ENCODE assay signal across 14 cellular contexts in genomic region chr2:84999467-85000064, GRCh38. TPM values are rescaled to one million over a fixed set of nuclear protein-coding genes. Genes with fewer than 3 reads are reported as not detected.
DNase-seq lines count a peak whose midpoint lies in the region; ATAC-seq and TF ChIP-seq lines count a peak whose summit lies in the region.
"Had no signal": no experiment of that assay in that cellular context is flagged by ENCODE, and none has a peak within 500 bp of the region (broad histone marks: within the 10 kb centered on the region; RNA-seq: fewer than 3 reads in every experiment).

No MANE protein-coding gene starts in this region.

- no peaks in the 10 kb centered on the region for H3K9me3 ChIP-seq in mucosa of descending colon
- H3K9me3 ChIP-seq: neutrophil had no signal

- no peaks in the 10 kb centered on the region for H3K36me3 ChIP-seq in mucosa of descending colon (ENCODE audit: low read depth)
- H3K36me3 ChIP-seq: brain microvascular endothelial cell, neutrophil had no signal

- peaks cover 82% of the 10 kb centered on the region for H3K4me1 Mint-ChIP-seq in activated naive CD4-positive, alpha-beta T cell treated with anti-CD3 and anti-CD28 coated beads, Interleukin-2, amount 50 U/mL, for 24 hours
- H3K4me1 Mint-ChIP-seq in T-cell, result peaks cover 62 to 73% (median 64%) of the 10 kb centered on the region in 3 donors
- H3K4me1 Mint-ChIP-seq in stimulated activated naive B cell treated with anti-CD40 and anti-IgM and Interleukin-4, amounts not matched to agents 10 μg/mL and 1 μg/mL and 100 μg/mL, for 72 hours, result peaks cover 17 to 45% of the 10 kb centered on the region in 2 donors

- DNase-seq in activated naive CD4-positive, alpha-beta T cell (lab: John Stamatoyannopoulos, UW), result no peak
- DNase-seq in T-cell (no peak), NCI-H774 (lab: John Stamatoyannopoulos, UW) (no peak), retina (no peak), mucosa of descending colon (no peak)
- no peak for DNase-seq in stimulated activated naive B cell treated with anti-CD40 and anti-IgM and Interleukin-4, amounts not matched to agents 10 μg/mL and 1 μg/mL and 100 μg/mL, for 72 hours
- DNase-seq: brain microvascular endothelial cell, glutamatergic neuron, H7, KBM-7, PC-3 had no signal

- no peaks in the 10 kb centered on the region for H3K9me3 Mint-ChIP-seq in activated naive CD4-positive, alpha-beta T cell treated with anti-CD3 and anti-CD28 coated beads, Interleukin-2, amount 50 U/mL, for 24 hours
- no peaks in the 10 kb centered on the region for H3K9me3 Mint-ChIP-seq in T-cell
- H3K9me3 Mint-ChIP-seq in stimulated activated naive B cell treated with anti-CD40 and anti-IgM and Interleukin-4, amounts not matched to agents 10 μg/mL and 1 μg/mL and 100 μg/mL, for 72 hours, result no peaks in the 10 kb centered on the region

- peak overlapping the region; percentile 85 for H3K4me3 Mint-ChIP-seq in activated naive CD4-positive, alpha-beta T cell treated with anti-CD3 and anti-CD28 coated beads, Interleukin-2, amount 50 U/mL, for 24 hours
- no peak overlapping the region for H3K4me3 Mint-ChIP-seq in T-cell
- peak overlapping the region in 1 of 2 donors; percentile 15 for H3K4me3 Mint-ChIP-seq in stimulated activated naive B cell treated with anti-CD40 and anti-IgM and Interleukin-4, amounts not matched to agents 10 μg/mL and 1 μg/mL and 100 μg/mL, for 72 hours

- intact Hi-C loops in mucosa of descending colon (cut with DNase I, micrococcal nuclease), result no loop called here

- H3K27ac Mint-ChIP-seq in activated naive CD4-positive, alpha-beta T cell treated with anti-CD3 and anti-CD28 coated beads, Interleukin-2, amount 50 U/mL, for 24 hours, result peak overlapping the region; percentile 100
- H3K27ac Mint-ChIP-seq in T-cell, result peak overlapping the region; percentile 33 to 68
- H3K27ac Mint-ChIP-seq in stimulated activated naive B cell treated with anti-CD40 and anti-IgM and Interleukin-4, amounts not matched to agents 10 μg/mL and 1 μg/mL and 100 μg/mL, for 72 hours, result peak overlapping the region; percentile 51

- ATAC-seq in GM21717 (IDR thresholded peaks at IDR 0.05; ENCODE audit: unreplicated experiment), result peak; percentile 45
- no peak for ATAC-seq in T-cell (replicated peaks in 1 of 4)
- peak; percentile 48 to 64 for ATAC-seq in stimulated activated naive B cell treated with anti-CD40 and anti-IgM and Interleukin-4, amounts not matched to agents 10 μg/mL and 1 μg/mL and 100 μg/mL, for 72 hours (replicated peaks)
- ATAC-seq in mucosa of descending colon, result no peak
- ATAC-seq: PC-3 had no signal

- H3K4me1 ChIP-seq in mucosa of descending colon (ENCODE audit: low read depth), result peaks cover 18% of the 10 kb centered on the region

- peaks cover 23% of the 10 kb centered on the region for H3K36me3 Mint-ChIP-seq in activated naive CD4-positive, alpha-beta T cell treated with anti-CD3 and anti-CD28 coated beads, Interleukin-2, amount 50 U/mL, for 24 hours
- H3K36me3 Mint-ChIP-seq in T-cell, result peaks cover 3% of the 10 kb centered on the region
- H3K36me3 Mint-ChIP-seq in stimulated activated naive B cell treated with anti-CD40 and anti-IgM and Interleukin-4, amounts not matched to agents 10 μg/mL and 1 μg/mL and 100 μg/mL, for 72 hours, result peaks cover 3 to 10% of the 10 kb centered on the region in 2 donors

- no peaks in the 10 kb centered on the region for H3K27me3 Mint-ChIP-seq in activated naive CD4-positive, alpha-beta T cell treated with anti-CD3 and anti-CD28 coated beads, Interleukin-2, amount 50 U/mL, for 24 hours
- H3K27me3 Mint-ChIP-seq in T-cell, result no peaks in the 10 kb centered on the region
- no peaks in the 10 kb centered on the region for H3K27me3 Mint-ChIP-seq in stimulated activated naive B cell treated with anti-CD40 and anti-IgM and Interleukin-4, amounts not matched to agents 10 μg/mL and 1 μg/mL and 100 μg/mL, for 72 hours

- CTCF ChIA-PET in T-cell (lab: Charles Lee), result no interaction called here

- POLR2A ChIA-PET in T-cell (lab: Charles Lee), result no interaction called here

- H3K4me3 ChIP-seq in mucosa of descending colon, result no peak overlapping the region

- no peak for TF ChIP-seq CTCF in mucosa of descending colon (IDR thresholded peaks at IDR 0.05)

RNA-seq across cellular contexts. Expression of gene KCMF1, which starts 28.6 kb away (rescaled TPM):
- total RNA-seq in T-cell, result 10 to 100 TPM; 56.7 to 62.5 (median 60.3) TPM
- total RNA-seq in mucosa of descending colon, result 10 to 100 TPM; 73.0 to 95.2 (median 85.0) TPM

Comparison
In these comparisons a context has a peak if more than half of its experiments do, and no peak if none do; other contexts are left out.
1. ATAC-seq: peak in GM21717 (single experiment) and stimulated activated naive B cell treated with anti-CD40 and anti-IgM and Interleukin-4, amounts not matched to agents 10 μg/mL and 1 μg/mL and 100 μg/mL, for 72 hours (2 of 2); none in T-cell (0 of 4) and mucosa of descending colon (single experiment).
2. Peak in every context shown above with its lines, with median percentiles within 50 percentile points of each other: H3K27ac Mint-ChIP-seq.